ENCODE assay signal across 26 cellular contexts in genomic region chr16:57949013-57949412, GRCh38. TPM values are rescaled to one million over a fixed set of nuclear protein-coding genes. Genes with fewer than 3 reads are reported as not detected.
"Had no signal": no experiment of that assay in that cellular context is flagged by ENCODE, and none has a peak within 500 bp of the region (broad histone marks: within the 10 kb centered on the region; RNA-seq: fewer than 3 reads in every experiment).

No MANE protein-coding gene starts in this region.

- ATAC-seq: effector memory CD8-positive, alpha-beta T cell; left lung; naive thymus-derived CD8-positive, alpha-beta T cell had no signal

- H3K4me1 Mint-ChIP-seq: activated naive CD8-positive, alpha-beta T cell treated with anti-CD3 and anti-CD28 coated beads for 36 hours; immature natural killer cell; mesothelial cell of epicardium; naive thymus-derived CD8-positive, alpha-beta T cell had no signal

- H3K36me3 Mint-ChIP-seq: activated naive CD8-positive, alpha-beta T cell treated with anti-CD3 and anti-CD28 coated beads for 36 hours; mesothelial cell of epicardium; naive thymus-derived CD8-positive, alpha-beta T cell had no signal

- H3K27ac Mint-ChIP-seq: activated naive CD8-positive, alpha-beta T cell treated with anti-CD3 and anti-CD28 coated beads for 36 hours; immature natural killer cell; mesothelial cell of epicardium; naive thymus-derived CD8-positive, alpha-beta T cell; T-helper 1 cell treated with Interleukin-12 subunit alpha and Interleukin-12 subunit beta and Interleukin-4 antibody, amounts not matched to agents 30 μg/mL and 1 μg/mL, for 36 hours had no signal

- H3K36me3 ChIP-seq: esophagus muscularis mucosa, left lung, ovary, prostate gland, thoracic aorta, upper lobe of left lung had no signal

- H3K4me3 Mint-ChIP-seq: activated naive CD8-positive, alpha-beta T cell treated with anti-CD3 and anti-CD28 coated beads for 36 hours; effector memory CD8-positive, alpha-beta T cell; immature natural killer cell; mesothelial cell of epicardium; naive thymus-derived CD8-positive, alpha-beta T cell; T-helper 1 cell treated with Interleukin-12 subunit alpha and Interleukin-12 subunit beta and Interleukin-4 antibody, amounts not matched to agents 30 μg/mL and 1 μg/mL, for 36 hours had no signal

- H3K27ac ChIP-seq: esophagus muscularis mucosa, left lung, ovary, prostate gland, thoracic aorta, upper lobe of left lung had no signal

- DNase-seq: activated CD4-positive, alpha-beta T cell treated with anti-CD3 and anti-CD28 coated beads for 4 hours; activated CD4-positive, alpha-beta T cell treated with anti-CD3 and anti-CD28 coated beads, Interleukin-2, amount 50 U/mL, for 48 hours; activated CD4-positive, CD25-positive, alpha-beta regulatory T cell; activated naive CD4-positive, alpha-beta T cell treated with Interleukin-2 at 50 U/mL for 16 hours; activated naive CD8-positive, alpha-beta T cell treated with anti-CD3 and anti-CD28 coated beads for 36 hours; activated T-cell treated with anti-CD3 and anti-CD28 coated beads, Interleukin-2, amount 50 U/mL, for 48 hours; central memory CD4-positive, alpha-beta T cell; effector memory CD8-positive, alpha-beta T cell; hippocampal formation; immature natural killer cell; kidney glomerular epithelial cell; left lung; naive thymus-derived CD8-positive, alpha-beta T cell; ovary; stimulated activated CD4-positive, alpha-beta T cell treated with anti-CD3 and anti-CD28 coated beads, Interleukin-4, amount 100 ng/mL, for 1 hour; stimulated activated naive CD4-positive, alpha-beta T cell treated with Interleukin-2 at 50 U/mL for 16 hours; T1000; upper lobe of left lung had no signal

- H3K4me1 ChIP-seq: esophagus muscularis mucosa, left lung, prostate gland had no signal

- H3K9me3 ChIP-seq: esophagus muscularis mucosa, left lung, ovary, prostate gland, thoracic aorta, upper lobe of left lung had no signal

- H3K9me3 Mint-ChIP-seq: activated naive CD8-positive, alpha-beta T cell treated with anti-CD3 and anti-CD28 coated beads for 36 hours; effector memory CD8-positive, alpha-beta T cell; immature natural killer cell; mesothelial cell of epicardium; T-helper 1 cell treated with Interleukin-12 subunit alpha and Interleukin-12 subunit beta and Interleukin-4 antibody, amounts not matched to agents 30 μg/mL and 1 μg/mL, for 36 hours had no signal

- H3K27me3 ChIP-seq: left lung, ovary, upper lobe of left lung had no signal

- H3K4me3 ChIP-seq: esophagus muscularis mucosa, left lung, ovary, prostate gland, thoracic aorta, upper lobe of left lung had no signal

RNA-seq across cellular contexts. Expression of gene CNGB1, which starts 21.9 kb away (rescaled TPM):
- total RNA-seq: activated naive CD8-positive, alpha-beta T cell treated with anti-CD3 and anti-CD28 coated beads for 36 hours; astrocyte; dermis microvascular lymphatic vessel endothelial cell; lung microvascular endothelial cell; naive thymus-derived CD8-positive, alpha-beta T cell; thoracic aorta had no signal
